In the genomic region with DNA sequence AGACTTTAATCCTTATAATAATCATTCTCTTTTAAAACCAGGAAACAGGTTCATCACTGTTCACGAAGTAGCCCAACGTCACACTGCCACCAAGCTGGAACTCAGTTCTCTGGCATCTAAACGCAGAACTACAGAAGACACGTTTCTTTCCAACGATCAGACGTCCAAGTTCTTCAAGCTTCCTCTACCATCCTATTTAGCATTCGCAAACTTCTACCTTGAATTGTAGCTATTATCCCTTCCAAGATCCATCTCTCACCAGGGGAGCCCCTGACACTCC, we compare ENCODE assay signal across 8 cellular contexts. TPM values are rescaled to one million over a fixed set of nuclear protein-coding genes. Genes with fewer than 3 reads are reported as not detected.
DNase-seq lines count a peak whose midpoint lies in the region; ATAC-seq and TF ChIP-seq lines count a peak whose summit lies in the region.

No MANE protein-coding gene starts in this region.

- no peaks in the 10 kb centered on the region for H3K27me3 Mint-ChIP-seq in activated naive CD8-positive, alpha-beta T cell treated with anti-CD3 and anti-CD28 coated beads, Interleukin-2, amount 10 ng/mL, durations not matched to agents 7 days and 5 days
- no peaks in the 10 kb centered on the region for H3K27me3 Mint-ChIP-seq in progenitor cell of endocrine pancreas

- ATAC-seq in HG02840 (IDR thresholded peaks at IDR 0.05; ENCODE audit: low FRiP score, unreplicated experiment) (peak; percentile 1), left cardiac atrium (peak; percentile 59 to 60)
- peak; percentile 48 for ATAC-seq in activated naive CD8-positive, alpha-beta T cell treated with anti-CD3 and anti-CD28 coated beads, Interleukin-2, amount 10 ng/mL, durations not matched to agents 7 days and 5 days (ENCODE audit: low read depth)

- 0 out of 2 replicates have a peak, but pooled peaks have one; percentile 30 for TF ChIP-seq CTCF in A673 (conservative IDR thresholded peaks at IDR 0.05; ENCODE audit: low read depth, low read length)
- TF ChIP-seq CTCF in GM12865 (IDR thresholded peaks at IDR 0.05; ENCODE audit: insufficient read depth, low read depth, low read length, missing control alignments) = no peak
- no peak for TF ChIP-seq CTCF in progenitor cell of endocrine pancreas (IDR thresholded peaks at IDR 0.05; ENCODE audit: unreplicated experiment)

- no peaks in the 10 kb centered on the region for H3K27me3 ChIP-seq in A673 (replicated peaks; ENCODE audit: insufficient read depth, low read depth, low read length, poor library complexity)

- H3K4me3 Mint-ChIP-seq in activated naive CD8-positive, alpha-beta T cell treated with anti-CD3 and anti-CD28 coated beads, Interleukin-2, amount 10 ng/mL, durations not matched to agents 7 days and 5 days = peak overlapping the region; percentile 91
- peak overlapping the region; percentile 89 for H3K4me3 Mint-ChIP-seq in progenitor cell of endocrine pancreas (ENCODE audit: low read depth)

- POLR2A ChIA-PET in A673 (lab: Charles Lee; ENCODE audit: low non-redundant PET) = no interaction called here
- POLR2A ChIA-PET in activated naive CD8-positive, alpha-beta T cell treated with anti-CD3 and anti-CD28 coated beads, Interleukin-2, amount 10 ng/mL, durations not matched to agents 7 days and 5 days (lab: Charles Lee) = interaction anchor here (0.8 to 11.1 kb wide), 17 partner anchors 10 to 384 kb away, joined by 3 to 337 read pairs (median 6); a partner anchor contains a TSS

- H3K9me3 ChIP-seq in A673 (ENCODE audit: low read depth, low read length, poor library complexity, severe bottlenecking) = no peaks in the 10 kb centered on the region

- peak overlapping the region; percentile 84 for H3K27ac Mint-ChIP-seq in activated naive CD8-positive, alpha-beta T cell treated with anti-CD3 and anti-CD28 coated beads, Interleukin-2, amount 10 ng/mL, durations not matched to agents 7 days and 5 days
- peak overlapping the region; percentile 98 for H3K27ac Mint-ChIP-seq in progenitor cell of endocrine pancreas

- BruUV-seq in A673 (replicated peaks; lab: Mats Ljungman, UMichigan) = no TSS peak

- H3K27ac ChIP-seq in A673 (ENCODE audit: low read depth, low read length, poor library complexity, severe bottlenecking) = peak overlapping the region; percentile 96

- H3K36me3 ChIP-seq in A673 (ENCODE audit: insufficient read depth, low read length, poor library complexity, severe bottlenecking) = no peaks in the 10 kb centered on the region

- peaks cover 30% of the 10 kb centered on the region for H3K4me1 ChIP-seq in A673 (ENCODE audit: insufficient read depth, low read length, poor library complexity, severe bottlenecking)

- CTCF ChIA-PET in A673 (lab: Charles Lee) = interaction anchor here (1.5 kb wide), 1 partner anchor 30 kb away, joined by 4 read pairs; no protein-coding TSS in a partner anchor

- intact Hi-C loops in A673 (cut with micrococcal nuclease; ENCODE audit: unreplicated experiment) (loop anchor here (2.0 kb wide), 1 partner anchor 28 kb away; a partner anchor contains a TSS), left cardiac atrium (cut with DNase I) (no loop called here)

- peaks cover 41% of the 10 kb centered on the region for H3K4me1 Mint-ChIP-seq in activated naive CD8-positive, alpha-beta T cell treated with anti-CD3 and anti-CD28 coated beads, Interleukin-2, amount 10 ng/mL, durations not matched to agents 7 days and 5 days
- peaks cover 38% of the 10 kb centered on the region for H3K4me1 Mint-ChIP-seq in progenitor cell of endocrine pancreas (ENCODE audit: low read depth)

- H3K36me3 Mint-ChIP-seq in activated naive CD8-positive, alpha-beta T cell treated with anti-CD3 and anti-CD28 coated beads, Interleukin-2, amount 10 ng/mL, durations not matched to agents 7 days and 5 days = peaks cover 2% of the 10 kb centered on the region
- H3K36me3 Mint-ChIP-seq in progenitor cell of endocrine pancreas (ENCODE audit: insufficient read depth) = no peaks in the 10 kb centered on the region

- H3K4me3 ChIP-seq in A673 (ENCODE audit: low read depth, low read length, poor library complexity, severe bottlenecking) (peak overlapping the region; percentile 58), GM12865 (ENCODE audit: low read depth, low read length) (peak overlapping the region; percentile 74)

- DNase-seq in A673 (ENCODE audit: low spot score) = peak; percentile 78
- DNase-seq in GM12865 (ENCODE audit: low read depth) = peak; percentile 9
- peak; percentile 7 for DNase-seq in NCI-H526 treated with DMSO at 0.1 percent for 48 hours (lab: John Stamatoyannopoulos, UW)
- no peak for DNase-seq in activated naive CD8-positive, alpha-beta T cell treated with anti-CD3 and anti-CD28 coated beads, Interleukin-2, amount 10 ng/mL, durations not matched to agents 7 days and 5 days
- DNase-seq in left cardiac atrium = peak; percentile 45
- DNase-seq in progenitor cell of endocrine pancreas (ENCODE audit: low spot score, unreplicated experiment) = no peak
- no peak for DNase-seq in amniotic stem cell (lab: John Stamatoyannopoulos, UW)

- H3K9me3 Mint-ChIP-seq in activated naive CD8-positive, alpha-beta T cell treated with anti-CD3 and anti-CD28 coated beads, Interleukin-2, amount 10 ng/mL, durations not matched to agents 7 days and 5 days = no peaks in the 10 kb centered on the region
- peaks cover 7% of the 10 kb centered on the region for H3K9me3 Mint-ChIP-seq in progenitor cell of endocrine pancreas (ENCODE audit: low read depth)

RNA-seq across cellular contexts. Expression of a gene that starts 0.6 kb away (rescaled TPM):
- total RNA-seq in A673 (2021) = 14.0 and 14.1 TPM in 2 replicates
- total RNA-seq in activated naive CD8-positive, alpha-beta T cell treated with anti-CD3 and anti-CD28 coated beads, Interleukin-2, amount 10 ng/mL, durations not matched to agents 7 days and 5 days = 10 to 100 TPM; 15.3 to 17.1 TPM
- total RNA-seq in left cardiac atrium = 1 to 10 TPM; 4.8 to 5.0 TPM
- total RNA-seq in progenitor cell of endocrine pancreas = 10.4 and 14.3 TPM in 2 replicates

RNA-seq across cellular contexts. Expression of a gene that starts 27.2 kb away (rescaled TPM):
- total RNA-seq in A673 (2021) (1,489 and 1,873 TPM in 2 replicates), left cardiac atrium (1,000 to 10,000 TPM in 1 of 2 donors, 100 to 1,000 TPM in 1; 934 to 1,097 TPM), progenitor cell of endocrine pancreas (172 and 261 TPM in 2 replicates)
- total RNA-seq in activated naive CD8-positive, alpha-beta T cell treated with anti-CD3 and anti-CD28 coated beads, Interleukin-2, amount 10 ng/mL, durations not matched to agents 7 days and 5 days = 1,000 to 10,000 TPM; 1,681 to 1,738 TPM

Comparison
In these comparisons a context has a peak if more than half of its experiments do, and no peak if none do; other contexts are left out.
1. DNase-seq: peak in A673 (single experiment), GM12865 (single experiment), NCI-H526 treated with DMSO at 0.1 percent for 48 hours (single experiment) and left cardiac atrium (single experiment); none in activated naive CD8-positive, alpha-beta T cell treated with anti-CD3 and anti-CD28 coated beads, Interleukin-2, amount 10 ng/mL, durations not matched to agents 7 days and 5 days (single experiment), progenitor cell of endocrine pancreas (single experiment) and amniotic stem cell (single experiment).
2. ATAC-seq: peak in every context shown above with its lines; median percentile 60 in left cardiac atrium; 48 in activated naive CD8-positive, alpha-beta T cell treated with anti-CD3 and anti-CD28 coated beads, Interleukin-2, amount 10 ng/mL, durations not matched to agents 7 days and 5 days; 1 in HG02840.